ENCODE assay signal across 22 cellular contexts in the genomic region with DNA sequence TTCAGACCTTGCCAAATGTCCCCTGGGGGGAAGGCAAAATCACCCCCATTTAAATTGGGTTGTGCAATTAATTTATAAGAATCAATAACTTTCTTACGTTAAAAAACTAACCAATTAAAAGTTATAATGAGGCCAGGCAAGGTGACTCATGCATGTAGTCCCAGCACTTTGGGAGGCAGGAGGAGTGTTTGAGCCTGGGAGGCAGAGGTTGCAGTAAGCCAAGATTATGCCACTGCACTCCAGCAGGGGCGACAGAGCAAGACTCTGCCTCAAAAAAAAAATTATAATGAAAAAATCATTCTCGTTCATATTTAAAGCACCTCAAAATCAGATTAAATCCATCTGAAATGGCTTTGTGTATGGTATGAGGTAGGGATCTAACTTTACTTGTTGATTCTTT. TPM values are rescaled to one million over a fixed set of nuclear protein-coding genes. Genes with fewer than 3 reads are reported as not detected.
DNase-seq lines count a peak whose midpoint lies in the region; ATAC-seq, FAIRE-seq and TF ChIP-seq lines count a peak whose summit lies in the region.
"Had no signal": no experiment of that assay in that cellular context is flagged by ENCODE, and none has a peak within 500 bp of the region (broad histone marks: within the 10 kb centered on the region; RNA-seq: fewer than 3 reads in every experiment).

No MANE protein-coding gene starts in this region.

- no peaks in the 10 kb centered on the region for H3K27me3 ChIP-seq in Loucy (ENCODE audit: insufficient read depth, low read length, poor library complexity, severe bottlenecking)
- no peaks in the 10 kb centered on the region for H3K27me3 ChIP-seq in K562 (ENCODE audit: control insufficient read depth in 2 of 2, insufficient read depth in 2 of 2, low read length in 2 of 2)
- no peaks in the 10 kb centered on the region for H3K27me3 ChIP-seq in mesendoderm (ENCODE audit: insufficient read depth, low read length, poor library complexity)
- H3K27me3 ChIP-seq: BLaER1, body of pancreas had no signal

- no peak overlapping the region for H2BK15ac ChIP-seq in mesendoderm (replicated peaks; ENCODE audit: low read depth)

- H3K27ac ChIP-seq in K562 (ENCODE audit: extremely low read depth, low read depth, low read length) (no peak overlapping the region), mesendoderm (ENCODE audit: low read depth, low read length) (no peak overlapping the region)
- H3K27ac ChIP-seq: BLaER1, body of pancreas, gastrocnemius medialis, psoas muscle had no signal

- H3K9me2 ChIP-seq in Loucy (replicated peaks; ENCODE audit: low read depth, low read length), result no peaks in the 10 kb centered on the region

- CTCF ChIA-PET in Calu3 (lab: Charles Lee), result interaction anchor here (0.6 kb wide), 1 partner anchor 125 kb away, joined by 4 read pairs; no protein-coding TSS in a partner anchor
- CTCF ChIA-PET in K562 (lab: Yijun Ruan, JAX; ENCODE audit: low intra/inter-chr PET ratio), result interaction anchor here (0.8 kb wide), 2 partner anchors 144 to 145 kb away, joined by 3 to 5 read pairs; no protein-coding TSS in a partner anchor

- no peak overlapping the region for H3K4me3 Mint-ChIP-seq in Calu3 (ENCODE audit: low read depth, unreplicated experiment)
- H3K4me3 Mint-ChIP-seq: activated naive CD4-positive, alpha-beta T cell treated with anti-CD3 and anti-CD28 coated beads, Interleukin-2, amount 10 ng/mL, durations not matched to agents 7 days and 5 days; naive thymus-derived CD8-positive, alpha-beta T cell; stimulated activated naive CD8-positive, alpha-beta T cell treated with anti-CD3 and anti-CD28 coated beads, Interleukin-15, Interleukin-2, amounts not matched to agents 100 ng/mL and 50 ng/mL, for 24 hours had no signal

- H3K79me2 ChIP-seq in Loucy (ENCODE audit: insufficient read depth, low read length) (no peaks in the 10 kb centered on the region), K562 (ENCODE audit: control insufficient read depth, insufficient read depth, low read length) (no peaks in the 10 kb centered on the region), mesendoderm (ENCODE audit: control insufficient read depth, insufficient read depth, low read length) (no peaks in the 10 kb centered on the region)

- H3K9ac ChIP-seq in Loucy (ENCODE audit: low read depth, low read length, poor library complexity, severe bottlenecking) (no peak overlapping the region), K562 (ENCODE audit: insufficient read depth in 1 of 2, low read depth in 2 of 2, low read length in 2 of 2) (no peak overlapping the region), mesendoderm (ENCODE audit: low read length) (no peak overlapping the region)
- H3K9ac ChIP-seq: BLaER1 had no signal

- TF ChIP-seq POLR2A in K562 (conservative IDR thresholded peaks at IDR 0.05), result no peak

- no peak overlapping the region for H3K4me2 ChIP-seq in Loucy (ENCODE audit: low read depth, low read length, poor library complexity, severe bottlenecking)
- no peak overlapping the region for H3K4me2 ChIP-seq in K562 (ENCODE audit: insufficient read depth, low read length)
- no peak overlapping the region for H3K4me2 ChIP-seq in mesendoderm (ENCODE audit: low read length)
- H3K4me2 ChIP-seq: BLaER1 had no signal

- H3K36me3 ChIP-seq in Loucy (ENCODE audit: insufficient read depth, low read length) (no peaks in the 10 kb centered on the region), K562 (ENCODE audit: control insufficient read depth, insufficient read depth, low read length) (no peaks in the 10 kb centered on the region), mesendoderm (ENCODE audit: control insufficient read depth, insufficient read depth, low read length) (no peaks in the 10 kb centered on the region)
- H3K36me3 ChIP-seq: BLaER1, gastrocnemius medialis had no signal

- H3K23ac ChIP-seq in mesendoderm (ENCODE audit: low read length), result no peak overlapping the region

- H3F3A ChIP-seq in Loucy (ENCODE audit: low read depth), result no peaks in the 10 kb centered on the region

- no peak overlapping the region for H4K8ac ChIP-seq in mesendoderm (ENCODE audit: low read depth, low read length)

- BruUV-seq in Calu3 (replicated peaks; lab: Mats Ljungman, UMichigan), result no TSS peak
- BruUV-seq in K562 (replicated peaks; lab: Mats Ljungman, UMichigan), result no TSS peak

- peak in 1 of 2 experiments; percentile 43; a peak in 2 of 4 replicates for TF ChIP-seq RAD21 in K562 (CRISPR knock-in tag; conservative IDR thresholded peaks at IDR 0.05 in 1 of 2, IDR thresholded peaks at IDR 0.05 in 1 of 2)

- POLR2A ChIA-PET in K562 (lab: Yijun Ruan, JAX), result no interaction called here

- no peaks in the 10 kb centered on the region for H3K4me1 Mint-ChIP-seq in Calu3 (ENCODE audit: low read depth, unreplicated experiment)
- H3K4me1 Mint-ChIP-seq: activated naive CD4-positive, alpha-beta T cell treated with anti-CD3 and anti-CD28 coated beads, Interleukin-2, amount 10 ng/mL, durations not matched to agents 7 days and 5 days; naive thymus-derived CD8-positive, alpha-beta T cell had no signal

- TF ChIP-seq CTCF in Calu3 (IDR thresholded peaks at IDR 0.05; ENCODE audit: unreplicated experiment), result peak; percentile 28
- TF ChIP-seq CTCF in Loucy (conservative IDR thresholded peaks at IDR 0.05; ENCODE audit: low read length), result peak; percentile 46
- TF ChIP-seq CTCF in K562 (IDR thresholded peaks at IDR 0.05 in 2 of 3, conservative IDR thresholded peaks at IDR 0.05 in 1 of 3; ENCODE audit: insufficient read depth in 2 of 3, low read depth in 1 of 3, low read length in 3 of 3), result peak; percentile 38 to 72 (median 48); a peak in 4 of 6 replicates

- H2AFZ ChIP-seq in Loucy (ENCODE audit: low read length), result no peak overlapping the region
- no peak overlapping the region for H2AFZ ChIP-seq in K562 (ENCODE audit: low read depth, low read length)

- H3K56ac ChIP-seq in mesendoderm (ENCODE audit: low read length), result no peak overlapping the region

- H3K4me1 ChIP-seq in Loucy (ENCODE audit: insufficient read depth, low read length, poor library complexity, severe bottlenecking), result no peaks in the 10 kb centered on the region
- no peaks in the 10 kb centered on the region for H3K4me1 ChIP-seq in K562 (replicated peaks in 1 of 2; ENCODE audit: control insufficient read depth in 2 of 2, insufficient read depth in 2 of 2, low read length in 2 of 2)
- H3K4me1 ChIP-seq in mesendoderm (ENCODE audit: control insufficient read depth, low read depth, low read length), result no peaks in the 10 kb centered on the region
- H3K4me1 ChIP-seq: BLaER1, body of pancreas, gastrocnemius medialis, psoas muscle had no signal

- no peak overlapping the region for H2BK120ac ChIP-seq in mesendoderm (ENCODE audit: low read depth, low read length)

- WGBS in K562 (ENCODE audit: insufficient coverage, low coverage, missing lambda C conversion rate), result 0% methylated on average over 3 of the region's 3 CpGs
- WGBS in mesendoderm (ENCODE audit: extremely low coverage, insufficient coverage, low lambda C conversion rate), result no CpG with 5 or more reads among the region's 3 CpGs

- no peaks in the 10 kb centered on the region for H3K79me1 ChIP-seq in mesendoderm (ENCODE audit: low read length)

- no peak overlapping the region for H3K4ac ChIP-seq in mesendoderm (ENCODE audit: low read depth, low read length)

- in situ Hi-C loops in K562 (cut with MboI), result loop anchor here (5.0 to 25.0 kb wide), 2 partner anchors 328 to 503 kb away; no protein-coding TSS in a partner anchor

- intact Hi-C loops in Calu3 (cut with micrococcal nuclease; ENCODE audit: unreplicated experiment) (loop anchor here (5.0 kb wide), 2 partner anchors 328 to 508 kb away; no protein-coding TSS in a partner anchor), K562 (cut with micrococcal nuclease) (no loop called here)

- peak; percentile 19 for DNase-seq in Calu3
- no peak for DNase-seq in K562 (ENCODE audit: extremely low read depth in 1 of 4, low spot score in 3 of 4)
- DNase-seq in iris pigment epithelial cell (ENCODE audit: low read depth), result peak; percentile 18
- no peak for DNase-seq in NK-92 treated with Interleukin-12 subunit alpha and Interleukin-12 subunit beta, amount 100 ng/mL, for 24 hours (lab: John Stamatoyannopoulos, UW)
- DNase-seq in activated CD4-positive, alpha-beta T cell treated with anti-CD3 and anti-CD28 coated beads, Interleukin-2, amount 50 U/mL, for 4 hours, result no peak
- DNase-seq in mesendoderm, result no peak
- no peak for DNase-seq in HPDE6-E6E7 (ENCODE audit: extremely low spot score)
- DNase-seq: activated naive CD4-positive, alpha-beta T cell treated with anti-CD3 and anti-CD28 coated beads, Interleukin-2, amount 10 ng/mL, durations not matched to agents 7 days and 5 days; activated T-cell treated with anti-CD3 and anti-CD28 coated beads for 4 hours; body of pancreas; DMS153; gastrocnemius medialis; MV-4-11; naive thymus-derived CD8-positive, alpha-beta T cell; NCI-H2081; psoas muscle; stimulated activated CD4-positive, alpha-beta T cell treated with anti-CD3 and anti-CD28 coated beads, Interleukin-12 subunit alpha, Interleukin-12 subunit beta, amount 100 ng/mL, for 4 hours; T-helper 2 cell had no signal

- ATAC-seq in K562, result peak; percentile 60; the same call in 1 of the 3 replicates
- ATAC-seq: body of pancreas; gastrocnemius medialis; naive thymus-derived CD8-positive, alpha-beta T cell; psoas muscle had no signal

- H2AK5ac ChIP-seq in mesendoderm (ENCODE audit: low read length), result no peak overlapping the region

- H3K27ac Mint-ChIP-seq in Calu3 (ENCODE audit: unreplicated experiment), result no peak overlapping the region
- H3K27ac Mint-ChIP-seq: activated naive CD4-positive, alpha-beta T cell treated with anti-CD3 and anti-CD28 coated beads, Interleukin-2, amount 10 ng/mL, durations not matched to agents 7 days and 5 days; naive thymus-derived CD8-positive, alpha-beta T cell; stimulated activated naive CD8-positive, alpha-beta T cell treated with anti-CD3 and anti-CD28 coated beads, Interleukin-15, Interleukin-2, amounts not matched to agents 100 ng/mL and 50 ng/mL, for 24 hours had no signal

- H3K4me3 ChIP-seq in Loucy (ENCODE audit: low read length, poor library complexity, severe bottlenecking) (no peak overlapping the region), K562 (no peak overlapping the region), mesendoderm (ENCODE audit: low read length) (no peak overlapping the region)
- H3K4me3 ChIP-seq: BLaER1, body of pancreas, gastrocnemius medialis, lung, psoas muscle had no signal

- peak; percentile 83 for FAIRE-seq in K562 (lab: Jason Lieb, UNC)

- TF ChIP-seq EP300 in K562 (IDR thresholded peaks at IDR 0.05; ENCODE audit: low read length), result no peak

- H3K36me3 Mint-ChIP-seq in Calu3 (ENCODE audit: insufficient read depth, unreplicated experiment), result no peaks in the 10 kb centered on the region
- H3K36me3 Mint-ChIP-seq: activated naive CD4-positive, alpha-beta T cell treated with anti-CD3 and anti-CD28 coated beads, Interleukin-2, amount 10 ng/mL, durations not matched to agents 7 days and 5 days had no signal

- H3K9me3 ChIP-seq in Loucy (ENCODE audit: insufficient read depth, low read depth, low read length) (no peaks in the 10 kb centered on the region), K562 (replicated peaks; ENCODE audit: control insufficient read depth, insufficient read depth, low read depth, low read length) (no peaks in the 10 kb centered on the region)
- H3K9me3 ChIP-seq: body of pancreas, gastrocnemius medialis had no signal

- H2BK5ac ChIP-seq in mesendoderm (ENCODE audit: low read length), result no peak overlapping the region

- H3K9me3 Mint-ChIP-seq in Calu3 (ENCODE audit: low read depth, unreplicated experiment), result no peaks in the 10 kb centered on the region
- H3K9me3 Mint-ChIP-seq: activated naive CD4-positive, alpha-beta T cell treated with anti-CD3 and anti-CD28 coated beads, Interleukin-2, amount 10 ng/mL, durations not matched to agents 7 days and 5 days had no signal

- H3K9me1 ChIP-seq in K562 (ENCODE audit: control insufficient read depth, insufficient read depth, low read length), result no peaks in the 10 kb centered on the region

- H3K18ac ChIP-seq in mesendoderm (ENCODE audit: low read length), result no peak overlapping the region

- H3K27me3 Mint-ChIP-seq in Calu3 (ENCODE audit: unreplicated experiment), result peaks cover 56% of the 10 kb centered on the region

- no peak overlapping the region for H4K5ac ChIP-seq in mesendoderm (ENCODE audit: low read length)

- H4K20me1 ChIP-seq in Loucy (ENCODE audit: insufficient read depth, low read length, poor library complexity, severe bottlenecking) (no peaks in the 10 kb centered on the region), K562 (replicated peaks; ENCODE audit: control insufficient read depth, insufficient read depth, low read length) (no peaks in the 10 kb centered on the region)
- H4K20me1 ChIP-seq: BLaER1 had no signal

RNA-seq across cellular contexts. Expression of gene SIGLEC14, which starts 18.4 kb away (rescaled TPM):
- total RNA-seq in Calu3 (2022) (not detected in 2 replicates), K562 (2014; rRNA removed) (not detected in 2 replicates), K562 (2014; rRNA removed; fragmentation: Illumina TruSeq; extraction: Trizol) (not detected in 2 replicates), K562 (2015; rRNA removed; fragmentation: Illumina TruSeq; extraction: Trizol) (0.19 TPM in 1 of 2 replicates, not detected in the other), K562 (2021) (not detected in 2 replicates)
- total RNA-seq in K562 (2011; cell fraction: chromatin; rRNA removed; ENCODE audit: low replicate concordance), result not detected in 2 replicates
- total RNA-seq in K562 (2011; cell fraction: nucleolus; rRNA removed), result not detected in 2 replicates
- total RNA-seq in K562 (2011; cell fraction: nucleoplasm; rRNA removed), result not detected in 2 replicates
- polyA plus RNA-seq in K562 (2011; rRNA removed) (not detected in 2 replicates), K562 (2014; fragmentation: Illumina TruSeq; extraction: Trizol) (not detected in 2 replicates), K562 (2014; fragmentation: Nextera tagmentation; extraction: Ambion mirVana) (not detected), K562 (2014; rRNA removed) (not detected in 2 replicates)
- polyA plus RNA-seq in K562 (2011; cell fraction: cytosol; rRNA removed), result 0.07 TPM in 1 of 2 replicates, not detected in the other
- polyA plus RNA-seq in K562 (2011; cell fraction: nucleus; rRNA removed), result not detected in 2 replicates
- polyA plus RNA-seq in K562 (2012), result 0.22 and 1.0 TPM in 2 replicates
- polyA minus RNA-seq in K562 (2011; rRNA and poly(A)+ RNA removed), result not detected in 2 replicates
- polyA minus RNA-seq in K562 (2011; cell fraction: cytosol; rRNA and poly(A)+ RNA removed), result not detected in 2 replicates
- polyA minus RNA-seq in K562 (2011; cell fraction: nucleus; rRNA and poly(A)+ RNA removed), result not detected in 2 replicates
- 0.01 TPM for polyA plus RNA-seq in mesendoderm (2013, experiment 1 of 2)
- polyA plus RNA-seq in mesendoderm (2013, experiment 2 of 2), result 0.03 TPM
- total RNA-seq: body of pancreas had no signal

RNA-seq across cellular contexts. Expression of gene SPACA6, which starts 28.1 kb away (rescaled TPM):
- total RNA-seq in Calu3 (2022) (30.3 and 33.7 TPM in 2 replicates), K562 (2014; rRNA removed) (11.4 and 15.6 TPM in 2 replicates), K562 (2014; rRNA removed; fragmentation: Illumina TruSeq; extraction: Trizol) (3.0 and 3.4 TPM in 2 replicates), K562 (2015; rRNA removed; fragmentation: Illumina TruSeq; extraction: Trizol) (5.8 TPM in 2 replicates), K562 (2021) (14.2 and 16.2 TPM in 2 replicates)
- total RNA-seq in K562 (2011; cell fraction: chromatin; rRNA removed; ENCODE audit: low replicate concordance), result 25.4 and 53.9 TPM in 2 replicates
- 33.2 and 42.4 TPM in 2 replicates for total RNA-seq in K562 (2011; cell fraction: nucleolus; rRNA removed)
- 38.6 and 44.8 TPM in 2 replicates for total RNA-seq in K562 (2011; cell fraction: nucleoplasm; rRNA removed)
- polyA plus RNA-seq in K562 (2011; rRNA removed) (7.3 and 10.9 TPM in 2 replicates), K562 (2014; fragmentation: Illumina TruSeq; extraction: Trizol) (5.9 and 6.2 TPM in 2 replicates), K562 (2014; fragmentation: Nextera tagmentation; extraction: Ambion mirVana) (1 to 10 TPM; 1.3 to 1.4 TPM), K562 (2014; rRNA removed) (17.3 and 27.0 TPM in 2 replicates)
- polyA plus RNA-seq in K562 (2011; cell fraction: cytosol; rRNA removed), result 5.7 and 10.0 TPM in 2 replicates
- polyA plus RNA-seq in K562 (2011; cell fraction: nucleus; rRNA removed), result 60.9 and 80.4 TPM in 2 replicates
- 17.3 and 20.1 TPM in 2 replicates for polyA plus RNA-seq in K562 (2012)
- 3.5 and 4.2 TPM in 2 replicates for polyA minus RNA-seq in K562 (2011; rRNA and poly(A)+ RNA removed)
- 1.4 and 5.6 TPM in 2 replicates for polyA minus RNA-seq in K562 (2011; cell fraction: cytosol; rRNA and poly(A)+ RNA removed)
- 13.5 and 14.4 TPM in 2 replicates for polyA minus RNA-seq in K562 (2011; cell fraction: nucleus; rRNA and poly(A)+ RNA removed)
- 2.2 TPM for polyA plus RNA-seq in mesendoderm (2013, experiment 1 of 2)
- polyA plus RNA-seq in mesendoderm (2013, experiment 2 of 2), result 1.7 TPM

RNA-seq across cellular contexts. Expression of gene SIGLEC5, which starts 34.8 kb away (rescaled TPM):
- not detected in 2 replicates for total RNA-seq in Calu3 (2022)
- total RNA-seq in K562 (2011; cell fraction: chromatin; rRNA removed; ENCODE audit: low replicate concordance), result not detected in 2 replicates
- total RNA-seq in K562 (2011; cell fraction: nucleolus; rRNA removed), result not detected in 2 replicates
- total RNA-seq in K562 (2011; cell fraction: nucleoplasm; rRNA removed), result not detected in 2 replicates
- total RNA-seq in K562 (2014; rRNA removed), result not detected in 2 replicates
- total RNA-seq in K562 (2014; rRNA removed; fragmentation: Illumina TruSeq; extraction: Trizol), result not detected in 2 replicates
- 0.14 TPM in 1 of 2 replicates, not detected in the other for total RNA-seq in K562 (2015; rRNA removed; fragmentation: Illumina TruSeq; extraction: Trizol)
- not detected in 2 replicates for total RNA-seq in K562 (2021)
- not detected in 2 replicates for polyA plus RNA-seq in K562 (2011; rRNA removed)
- polyA plus RNA-seq in K562 (2011; cell fraction: cytosol; rRNA removed), result not detected in 2 replicates
- polyA plus RNA-seq in K562 (2011; cell fraction: nucleus; rRNA removed), result not detected in 2 replicates
- polyA plus RNA-seq in K562 (2012), result 0.04 TPM in 1 of 2 replicates, not detected in the other
- polyA plus RNA-seq in K562 (2014; fragmentation: Illumina TruSeq; extraction: Trizol), result not detected in 2 replicates
- not detected for polyA plus RNA-seq in K562 (2014; fragmentation: Nextera tagmentation; extraction: Ambion mirVana)
- polyA plus RNA-seq in K562 (2014; rRNA removed), result not detected in 2 replicates
- not detected in 2 replicates for polyA minus RNA-seq in K562 (2011; rRNA and poly(A)+ RNA removed)
- not detected in 2 replicates for polyA minus RNA-seq in K562 (2011; cell fraction: cytosol; rRNA and poly(A)+ RNA removed)
- polyA minus RNA-seq in K562 (2011; cell fraction: nucleus; rRNA and poly(A)+ RNA removed), result not detected in 2 replicates
- not detected for polyA plus RNA-seq in mesendoderm (2013, experiment 1 of 2)
- polyA plus RNA-seq in mesendoderm (2013, experiment 2 of 2), result not detected
- total RNA-seq: naive thymus-derived CD8-positive, alpha-beta T cell had no signal
- polyA plus RNA-seq: lung; naive thymus-derived CD8-positive, alpha-beta T cell had no signal

RNA-seq across cellular contexts. Expression of gene HAS1, which starts 58.8 kb away (rescaled TPM):
- total RNA-seq in Calu3 (2022) (not detected in 2 replicates), K562 (2014; rRNA removed) (not detected in 2 replicates), K562 (2014; rRNA removed; fragmentation: Illumina TruSeq; extraction: Trizol) (not detected in 2 replicates), K562 (2015; rRNA removed; fragmentation: Illumina TruSeq; extraction: Trizol) (0.08 TPM in 1 of 2 replicates, not detected in the other), K562 (2021) (0.09 and 0.18 TPM in 2 replicates)
- 0.65 and 0.79 TPM in 2 replicates for total RNA-seq in K562 (2011; cell fraction: chromatin; rRNA removed; ENCODE audit: low replicate concordance)
- 0.53 and 1.3 TPM in 2 replicates for total RNA-seq in K562 (2011; cell fraction: nucleolus; rRNA removed)
- total RNA-seq in K562 (2011; cell fraction: nucleoplasm; rRNA removed), result 0.51 TPM in 1 of 2 replicates, not detected in the other
- polyA plus RNA-seq in K562 (2011; rRNA removed) (0.22 and 0.27 TPM in 2 replicates), K562 (2014; fragmentation: Illumina TruSeq; extraction: Trizol) (not detected in 2 replicates), K562 (2014; fragmentation: Nextera tagmentation; extraction: Ambion mirVana) (not detected), K562 (2014; rRNA removed) (0.05 TPM in 1 of 2 replicates, not detected in the other)
- polyA plus RNA-seq in K562 (2011; cell fraction: cytosol; rRNA removed), result 0.28 and 1.00 TPM in 2 replicates
- 0.13 and 0.61 TPM in 2 replicates for polyA plus RNA-seq in K562 (2011; cell fraction: nucleus; rRNA removed)
- polyA plus RNA-seq in K562 (2012), result 0.18 and 0.22 TPM in 2 replicates
- 0.28 TPM in 1 of 2 replicates, not detected in the other for polyA minus RNA-seq in K562 (2011; rRNA and poly(A)+ RNA removed)
- polyA minus RNA-seq in K562 (2011; cell fraction: cytosol; rRNA and poly(A)+ RNA removed), result not detected in 2 replicates
- polyA minus RNA-seq in K562 (2011; cell fraction: nucleus; rRNA and poly(A)+ RNA removed), result not detected in 2 replicates
- polyA plus RNA-seq in mesendoderm (2013, experiment 1 of 2), result 0.10 TPM
- 0.10 TPM for polyA plus RNA-seq in mesendoderm (2013, experiment 2 of 2)
- total RNA-seq: naive thymus-derived CD8-positive, alpha-beta T cell had no signal

Comparison
In these comparisons a context has a peak if more than half of its experiments do, and no peak if none do; other contexts are left out.
1. DNase-seq: peak in Calu3 (single experiment) and iris pigment epithelial cell (single experiment); none in K562 (0 of 4), NK-92 treated with Interleukin-12 subunit alpha and Interleukin-12 subunit beta, amount 100 ng/mL, for 24 hours (single experiment), activated CD4-positive, alpha-beta T cell treated with anti-CD3 and anti-CD28 coated beads, Interleukin-2, amount 50 U/mL, for 4 hours (0 of 2), mesendoderm (single experiment) and HPDE6-E6E7 (single experiment).
2. Peak in every context shown above with its lines, with median percentiles within 50 percentile points of each other: CTCF ChIP-seq.